13 cellular contexts compared by ENCODE assay signal in genomic region chr7:95213809-95214492, GRCh38.
DNase-seq lines count a peak whose midpoint lies in the region; ATAC-seq lines count a peak whose summit lies in the region.
"Had no signal": no experiment of that assay in that cellular context is flagged by ENCODE, and none has a peak within 500 bp of the region (broad histone marks: within the 10 kb centered on the region; RNA-seq: fewer than 3 reads in every experiment).

No MANE protein-coding gene starts in this region.

- H3K23ac ChIP-seq in trophoblast cell (ENCODE audit: low read length): no peak overlapping the region

- no peak overlapping the region for H3K14ac ChIP-seq in trophoblast cell (ENCODE audit: low read length)

- H4K12ac ChIP-seq in trophoblast cell (ENCODE audit: low read depth, low read length): no peak overlapping the region

- H3K4ac ChIP-seq in trophoblast cell (ENCODE audit: low read depth, low read length): no peak overlapping the region

- no peak overlapping the region for H2BK12ac ChIP-seq in trophoblast cell (ENCODE audit: low read length)

- peak overlapping the region; percentile 63 for H3K27ac ChIP-seq in ACC112 (ENCODE audit: low read depth, low read length)
- no peak overlapping the region for H3K27ac ChIP-seq in trophoblast cell (ENCODE audit: low read depth, low read length)
- H3K27ac ChIP-seq: HL-60, parathyroid adenoma, WERI-Rb-1 had no signal

- H3K4me1 ChIP-seq in ACC112 (ENCODE audit: control insufficient read depth, insufficient read depth, low read length, unreplicated experiment): no peaks in the 10 kb centered on the region
- H3K4me1 ChIP-seq in adipocyte (ENCODE audit: control insufficient read depth, insufficient read depth, low read length): peaks cover 25% of the 10 kb centered on the region
- no peaks in the 10 kb centered on the region for H3K4me1 ChIP-seq in trophoblast cell (ENCODE audit: control insufficient read depth in 1 of 2, insufficient read depth in 2 of 2, low read length in 2 of 2)
- H3K4me1 ChIP-seq: parathyroid adenoma had no signal

- H3K4me2 ChIP-seq in trophoblast cell (ENCODE audit: low read length): no peak overlapping the region

- H3K18ac ChIP-seq in trophoblast cell (ENCODE audit: low read length): no peak overlapping the region

- no CpG with 5 or more reads among the region's 6 CpGs for WGBS in trophoblast cell (ENCODE audit: extremely low coverage, insufficient coverage, insufficient read length)

- H3K36me3 ChIP-seq in ACC112 (ENCODE audit: insufficient read depth, low read length): no peaks in the 10 kb centered on the region
- H3K36me3 ChIP-seq in adipocyte (ENCODE audit: control insufficient read depth, insufficient read depth, low read length, severe bottlenecking): no peaks in the 10 kb centered on the region
- H3K36me3 ChIP-seq in trophoblast cell (ENCODE audit: control insufficient read depth in 1 of 2, insufficient read depth in 2 of 2, low read length in 2 of 2): no peaks in the 10 kb centered on the region
- H3K36me3 ChIP-seq: WERI-Rb-1 had no signal

- H2AFZ ChIP-seq in ACC112 (ENCODE audit: low read length, unreplicated experiment) (peak overlapping the region; percentile 15), trophoblast cell (ENCODE audit: insufficient read depth, low read length, poor library complexity) (no peak overlapping the region)
- H2AFZ ChIP-seq: parathyroid adenoma had no signal

- no peak overlapping the region for H2AK5ac ChIP-seq in trophoblast cell (ENCODE audit: low read length)

- H3K9ac ChIP-seq in adipocyte (ENCODE audit: low read length): peak overlapping the region; percentile 57
- no peak overlapping the region for H3K9ac ChIP-seq in trophoblast cell (ENCODE audit: low read length)
- H3K9ac ChIP-seq: parathyroid adenoma had no signal

- no peaks in the 10 kb centered on the region for H3K79me1 ChIP-seq in trophoblast cell (ENCODE audit: low read length)

- H4K91ac ChIP-seq in trophoblast cell (ENCODE audit: low read depth, low read length): no peak overlapping the region

- no peak overlapping the region for H4K8ac ChIP-seq in trophoblast cell (ENCODE audit: low read depth, low read length)

- ATAC-seq in activated CD4-positive, CD25-positive, alpha-beta regulatory T cell treated with anti-CD3 and anti-CD28 coated beads, Interleukin-2, amount 50 U/mL, for 24 hours: no peak
- no peak for ATAC-seq in HG03045 (IDR thresholded peaks at IDR 0.05; ENCODE audit: unreplicated experiment)
- ATAC-seq: Panc1 had no signal

- H3K79me2 ChIP-seq in ACC112 (ENCODE audit: control insufficient read depth, insufficient read depth, low read length, unreplicated experiment): no peaks in the 10 kb centered on the region
- H3K79me2 ChIP-seq in trophoblast cell (ENCODE audit: control insufficient read depth, insufficient read depth, low read length, poor library complexity): no peaks in the 10 kb centered on the region
- H3K79me2 ChIP-seq: parathyroid adenoma had no signal

- H3K27me3 ChIP-seq in ACC112 (ENCODE audit: insufficient read depth, low read length) (no peaks in the 10 kb centered on the region), adipocyte (replicated peaks; ENCODE audit: control insufficient read depth, insufficient read depth, low read length) (no peaks in the 10 kb centered on the region), trophoblast cell (ENCODE audit: insufficient read depth, low read length) (no peaks in the 10 kb centered on the region)

- H3K4me3 ChIP-seq in ACC112 (ENCODE audit: low read depth, low read length) (0 out of 2 replicates have a peak overlapping the region, but pooled peaks have one; percentile 4), adipocyte (ENCODE audit: low read length) (peak overlapping the region; percentile 61), trophoblast cell (ENCODE audit: low read depth, low read length) (no peak overlapping the region)

- no peak overlapping the region for H2BK5ac ChIP-seq in trophoblast cell (ENCODE audit: low read depth, low read length, poor library complexity)

- DNase-seq in adipocyte (ENCODE audit: low read depth) (no peak), globus pallidus (ENCODE audit: low spot score) (peak; percentile 68), trophoblast cell (peak; percentile 20 to 44), NOMO-1 treated with DMSO at 0.1 percent for 48 hours (lab: John Stamatoyannopoulos, UW; ENCODE audit: unreplicated experiment) (no peak)
- no peak for DNase-seq in activated CD4-positive, alpha-beta T cell treated with anti-CD3 and anti-CD28 coated beads for 48 hours
- DNase-seq: NCI-H1417, WERI-Rb-1 had no signal

- H3K9me3 ChIP-seq in adipocyte (ENCODE audit: control insufficient read depth, low read length) (no peaks in the 10 kb centered on the region), trophoblast cell (ENCODE audit: insufficient read depth, low read depth, low read length) (no peaks in the 10 kb centered on the region)

- H2BK120ac ChIP-seq in trophoblast cell (ENCODE audit: insufficient read depth, low read length, poor library complexity): no peak overlapping the region

Comparison
In these comparisons a context has a peak if more than half of its experiments do, and no peak if none do; other contexts are left out.
1. DNase-seq: peak in globus pallidus (single experiment) and trophoblast cell (2 of 2); none in adipocyte (single experiment), NOMO-1 treated with DMSO at 0.1 percent for 48 hours (single experiment) and activated CD4-positive, alpha-beta T cell treated with anti-CD3 and anti-CD28 coated beads for 48 hours (single experiment).